ENCODE assay signal across 18 cellular contexts in genomic region chr17:29279397-29280070, GRCh38. TPM values are rescaled to one million over a fixed set of nuclear protein-coding genes. Genes with fewer than 3 reads are reported as not detected.
A peak's percentile ranks its signal among the peaks of the same experiment; 100 is the strongest.
DNase-seq lines count a peak whose midpoint lies in the region; ATAC-seq and TF ChIP-seq lines count a peak whose summit lies in the region.
"Had no signal": no experiment of that assay in that cellular context is flagged by ENCODE, and none has a peak within 500 bp of the region (broad histone marks: within the 10 kb centered on the region; RNA-seq: fewer than 3 reads in every experiment).

No MANE protein-coding gene starts in this region.

- no peak for TF ChIP-seq CTCF in GM23338 (conservative IDR thresholded peaks at IDR 0.05; ENCODE audit: low read depth in 2 of 2)

- CTCF ChIA-PET in activated naive CD4-positive, alpha-beta T cell treated with anti-CD3 and anti-CD28 coated beads for 36 hours (lab: Charles Lee), result interaction anchor here (0.6 kb wide), 2 partner anchors 11 to 97 kb away, joined by 3 to 4 read pairs; no protein-coding TSS in a partner anchor
- CTCF ChIA-PET in naive thymus-derived CD4-positive, alpha-beta T cell (lab: Charles Lee), result interaction anchor here (0.9 kb wide), 1 partner anchor 15 kb away, joined by 3 read pairs; the partner anchor contains the start of gene NUFIP2

- POLR2A ChIA-PET in naive thymus-derived CD4-positive, alpha-beta T cell (lab: Charles Lee), result interaction anchor here (1.1 kb wide), 1 partner anchor 131 kb away, joined by 5 read pairs; no protein-coding TSS in a partner anchor

- peaks cover 12% of the 10 kb centered on the region; the same call in 1 of the 2 replicates for H3K4me1 ChIP-seq in GM23338 (ENCODE audit: insufficient read depth)
- peaks cover 34 to 39% of the 10 kb centered on the region in 2 donors for H3K4me1 ChIP-seq in naive thymus-derived CD4-positive, alpha-beta T cell (ENCODE audit: control insufficient read depth in 2 of 2, insufficient read depth in 2 of 2, low read length in 2 of 2)

- no peaks in the 10 kb centered on the region for H3K27me3 ChIP-seq in GM23338 (ENCODE audit: insufficient read depth)
- H3K27me3 ChIP-seq in naive thymus-derived CD4-positive, alpha-beta T cell (ENCODE audit: control insufficient read depth in 2 of 2, insufficient read depth in 2 of 2, low read length in 2 of 2), result no peaks in the 10 kb centered on the region

- H3K4me2 ChIP-seq in GM23338, result no peak overlapping the region

- H3K9me3 ChIP-seq in naive thymus-derived CD4-positive, alpha-beta T cell (ENCODE audit: control insufficient read depth in 2 of 3, low read length in 3 of 3), result peaks cover 0 to 13% (median 0%) of the 10 kb centered on the region in 3 experiments
- H3K9me3 ChIP-seq: HAP-1 had no signal

- H3K4me1 Mint-ChIP-seq in activated naive CD4-positive, alpha-beta T cell treated with anti-CD3 and anti-CD28 coated beads for 36 hours (ENCODE audit: low read depth), result peaks cover 68% of the 10 kb centered on the region
- peaks cover 29% of the 10 kb centered on the region for H3K4me1 Mint-ChIP-seq in GM23338
- H3K4me1 Mint-ChIP-seq in activated naive CD8-positive, alpha-beta T cell treated with anti-CD3 and anti-CD28 coated beads for 36 hours, result peaks cover 48% of the 10 kb centered on the region
- peaks cover 44 to 79% (median 62%) of the 10 kb centered on the region in 7 donors for H3K4me1 Mint-ChIP-seq in naive thymus-derived CD4-positive, alpha-beta T cell
- peaks cover 58% of the 10 kb centered on the region for H3K4me1 Mint-ChIP-seq in stimulated activated memory B cell treated with anti-CD40 and anti-IgM and Interleukin-4, amounts not matched to agents 10 μg/mL and 1 μg/mL and 100 μg/mL, for 72 hours

- intact Hi-C loops in activated naive CD4-positive, alpha-beta T cell treated with anti-CD3 and anti-CD28 coated beads for 36 hours (cut with micrococcal nuclease), result no loop called here
- intact Hi-C loops in naive thymus-derived CD4-positive, alpha-beta T cell (cut with micrococcal nuclease), result no loop called here

- no peak overlapping the region for H2AFZ ChIP-seq in GM23338

- H3K36me3 Mint-ChIP-seq in activated naive CD4-positive, alpha-beta T cell treated with anti-CD3 and anti-CD28 coated beads for 36 hours (ENCODE audit: low read depth), result peaks cover 81% of the 10 kb centered on the region
- peaks cover 42 to 83% of the 10 kb centered on the region in 2 donors for H3K36me3 Mint-ChIP-seq in activated naive CD4-positive, alpha-beta T cell treated with anti-CD3 and anti-CD28 coated beads, Interleukin-2, amount 50 U/mL, for 72 hours
- H3K36me3 Mint-ChIP-seq in GM23338 (ENCODE audit: low read depth), result peaks cover 87% of the 10 kb centered on the region
- peaks cover 94% of the 10 kb centered on the region for H3K36me3 Mint-ChIP-seq in activated naive CD8-positive, alpha-beta T cell treated with anti-CD3 and anti-CD28 coated beads for 36 hours
- H3K36me3 Mint-ChIP-seq in naive thymus-derived CD4-positive, alpha-beta T cell, result peaks cover 17 to 79% (median 59%) of the 10 kb centered on the region in 5 donors
- H3K36me3 Mint-ChIP-seq in stimulated activated memory B cell treated with anti-CD40 and anti-IgM and Interleukin-4, amounts not matched to agents 10 μg/mL and 1 μg/mL and 100 μg/mL, for 72 hours, result peaks cover 84% of the 10 kb centered on the region

- peaks cover 94% of the 10 kb centered on the region for H4K20me1 ChIP-seq in GM23338 (replicated peaks; ENCODE audit: insufficient read depth)

- H3K36me3 ChIP-seq in GM23338 (ENCODE audit: insufficient read depth), result peaks cover 12% of the 10 kb centered on the region; the same call in 1 of the 2 replicates
- peaks cover 8 to 65% (median 9%) of the 10 kb centered on the region in 3 experiments for H3K36me3 ChIP-seq in naive thymus-derived CD4-positive, alpha-beta T cell (ENCODE audit: control insufficient read depth in 2 of 3, insufficient read depth in 3 of 3, low read length in 3 of 3)

- ATAC-seq in activated naive CD4-positive, alpha-beta T cell treated with anti-CD3 and anti-CD28 coated beads, Interleukin-2, amount 50 U/mL, for 72 hours, result no peak
- ATAC-seq in GM23338 (no peak), GM18858 (IDR thresholded peaks at IDR 0.05; ENCODE audit: unreplicated experiment) (no peak)
- no peak for ATAC-seq in naive thymus-derived CD4-positive, alpha-beta T cell
- no peak for ATAC-seq in stimulated activated memory B cell treated with anti-CD40 and anti-IgM and Interleukin-4, amounts not matched to agents 10 μg/mL and 1 μg/mL and 100 μg/mL, for 72 hours
- ATAC-seq: Panc1, Right ventricle myocardium inferior had no signal

- H3F3A ChIP-seq in GM23338 (replicated peaks; ENCODE audit: low read depth), result peaks cover 15% of the 10 kb centered on the region; the same call in 1 of the 2 replicates

- peaks cover 5% of the 10 kb centered on the region for H3K9me3 Mint-ChIP-seq in activated naive CD4-positive, alpha-beta T cell treated with anti-CD3 and anti-CD28 coated beads for 36 hours
- peaks cover 4 to 5% of the 10 kb centered on the region in 2 donors for H3K9me3 Mint-ChIP-seq in activated naive CD4-positive, alpha-beta T cell treated with anti-CD3 and anti-CD28 coated beads, Interleukin-2, amount 50 U/mL, for 72 hours
- no peaks in the 10 kb centered on the region for H3K9me3 Mint-ChIP-seq in GM23338
- H3K9me3 Mint-ChIP-seq in activated naive CD8-positive, alpha-beta T cell treated with anti-CD3 and anti-CD28 coated beads for 36 hours, result peaks cover 7% of the 10 kb centered on the region
- peaks cover 0 to 27% (median 15%) of the 10 kb centered on the region in 11 donors for H3K9me3 Mint-ChIP-seq in naive thymus-derived CD4-positive, alpha-beta T cell
- H3K9me3 Mint-ChIP-seq in stimulated activated memory B cell treated with anti-CD40 and anti-IgM and Interleukin-4, amounts not matched to agents 10 μg/mL and 1 μg/mL and 100 μg/mL, for 72 hours, result no peaks in the 10 kb centered on the region

- no peak for DNase-seq in activated naive CD4-positive, alpha-beta T cell treated with anti-CD3 and anti-CD28 coated beads for 36 hours
- DNase-seq in activated naive CD4-positive, alpha-beta T cell treated with anti-CD3 and anti-CD28 coated beads, Interleukin-2, amount 50 U/mL, for 72 hours (ENCODE audit: low spot score in 2 of 2), result no peak
- no peak for DNase-seq in GM23338 (ENCODE audit: low spot score)
- DNase-seq in activated naive CD8-positive, alpha-beta T cell treated with anti-CD3 and anti-CD28 coated beads for 36 hours, result no peak
- no peak for DNase-seq in naive thymus-derived CD4-positive, alpha-beta T cell
- DNase-seq in NCI-H446 (lab: John Stamatoyannopoulos, UW), result no peak
- DNase-seq: DMS79, NCI-H1048, NCI-H774 had no signal

- no peak overlapping the region for H3K27ac ChIP-seq in GM23338 (ENCODE audit: low read depth)
- no peak overlapping the region for H3K27ac ChIP-seq in naive thymus-derived CD4-positive, alpha-beta T cell (ENCODE audit: low read depth, low read length)
- H3K27ac ChIP-seq: SK-N-MC had no signal

- H3K4me3 ChIP-seq in GM23338, result 0 out of 2 replicates have a peak overlapping the region, but pooled peaks have one; percentile 24
- H3K4me3 ChIP-seq in naive thymus-derived CD4-positive, alpha-beta T cell (ENCODE audit: low read length), result no peak overlapping the region
- H3K4me3 ChIP-seq: HAP-1, SK-N-MC had no signal

- no peak overlapping the region for H3K4me3 Mint-ChIP-seq in activated naive CD4-positive, alpha-beta T cell treated with anti-CD3 and anti-CD28 coated beads for 36 hours
- H3K4me3 Mint-ChIP-seq in GM23338, result no peak overlapping the region; the same call in 2 of the 3 replicates
- peak overlapping the region; percentile 7 for H3K4me3 Mint-ChIP-seq in activated naive CD8-positive, alpha-beta T cell treated with anti-CD3 and anti-CD28 coated beads for 36 hours
- peak overlapping the region in 6 of 10 donors; percentile 27 to 63 (median 39) for H3K4me3 Mint-ChIP-seq in naive thymus-derived CD4-positive, alpha-beta T cell
- H3K4me3 Mint-ChIP-seq in stimulated activated memory B cell treated with anti-CD40 and anti-IgM and Interleukin-4, amounts not matched to agents 10 μg/mL and 1 μg/mL and 100 μg/mL, for 72 hours, result no peak overlapping the region
- H3K4me3 Mint-ChIP-seq: CD14-positive monocyte had no signal

- H3K27ac Mint-ChIP-seq in activated naive CD4-positive, alpha-beta T cell treated with anti-CD3 and anti-CD28 coated beads for 36 hours, result peak overlapping the region; percentile 36
- peak overlapping the region in 1 of 2 donors; percentile 77 for H3K27ac Mint-ChIP-seq in activated naive CD4-positive, alpha-beta T cell treated with anti-CD3 and anti-CD28 coated beads, Interleukin-2, amount 50 U/mL, for 72 hours
- no peak overlapping the region for H3K27ac Mint-ChIP-seq in GM23338
- H3K27ac Mint-ChIP-seq in activated naive CD8-positive, alpha-beta T cell treated with anti-CD3 and anti-CD28 coated beads for 36 hours, result peak overlapping the region; percentile 3
- peak overlapping the region in 2 of 9 donors; percentile 33 to 62 for H3K27ac Mint-ChIP-seq in naive thymus-derived CD4-positive, alpha-beta T cell
- H3K27ac Mint-ChIP-seq in stimulated activated memory B cell treated with anti-CD40 and anti-IgM and Interleukin-4, amounts not matched to agents 10 μg/mL and 1 μg/mL and 100 μg/mL, for 72 hours, result no peak overlapping the region

- peaks cover 100% of the 10 kb centered on the region for H3K79me2 ChIP-seq in GM23338 (replicated peaks; ENCODE audit: insufficient read depth)

- no peaks in the 10 kb centered on the region for H3K27me3 Mint-ChIP-seq in activated naive CD4-positive, alpha-beta T cell treated with anti-CD3 and anti-CD28 coated beads for 36 hours (ENCODE audit: low read depth)
- peaks cover 7% of the 10 kb centered on the region for H3K27me3 Mint-ChIP-seq in GM23338 (ENCODE audit: insufficient read depth, low read depth, poor library complexity)
- no peaks in the 10 kb centered on the region for H3K27me3 Mint-ChIP-seq in activated naive CD8-positive, alpha-beta T cell treated with anti-CD3 and anti-CD28 coated beads for 36 hours
- no peaks in the 10 kb centered on the region for H3K27me3 Mint-ChIP-seq in naive thymus-derived CD4-positive, alpha-beta T cell
- no peaks in the 10 kb centered on the region for H3K27me3 Mint-ChIP-seq in stimulated activated memory B cell treated with anti-CD40 and anti-IgM and Interleukin-4, amounts not matched to agents 10 μg/mL and 1 μg/mL and 100 μg/mL, for 72 hours

- no peaks in the 10 kb centered on the region for H3K9me2 ChIP-seq in GM23338 (ENCODE audit: insufficient read depth)

RNA-seq across cellular contexts. Expression of gene NUFIP2, which starts 14.4 kb away (rescaled TPM):
- total RNA-seq in activated naive CD4-positive, alpha-beta T cell treated with anti-CD3 and anti-CD28 coated beads for 36 hours, result 10 to 100 TPM; 51.0 to 57.8 TPM
- total RNA-seq in activated naive CD4-positive, alpha-beta T cell treated with anti-CD3 and anti-CD28 coated beads, Interleukin-2, amount 50 U/mL, for 72 hours, result 100 to 1,000 TPM in 1 of 2 donors, 10 to 100 TPM in 1; 63.6 to 113 TPM
- total RNA-seq in GM23338 (2014; rRNA removed; shearing (Covaris generic)), result 86.2 and 88.5 TPM in 2 replicates
- 20.4 and 22.2 TPM in 2 replicates for polyA plus RNA-seq in GM23338 (2016; fragmentation: Nextera tagmentation; extraction: Ambion mirVana)
- total RNA-seq in activated naive CD8-positive, alpha-beta T cell treated with anti-CD3 and anti-CD28 coated beads for 36 hours, result 10 to 100 TPM; 65.6 to 67.2 TPM
- total RNA-seq in naive thymus-derived CD4-positive, alpha-beta T cell, result 10 to 100 TPM; 60.4 to 85.3 (median 73.0) TPM
- polyA plus RNA-seq in naive thymus-derived CD4-positive, alpha-beta T cell, result 1 to 10 TPM; 5.3 to 7.5 TPM

RNA-seq across cellular contexts. Expression of gene CRYBA1, which starts 32.9 kb away (rescaled TPM):
- total RNA-seq in activated naive CD4-positive, alpha-beta T cell treated with anti-CD3 and anti-CD28 coated beads for 36 hours, result not detected
- not detected for total RNA-seq in activated naive CD4-positive, alpha-beta T cell treated with anti-CD3 and anti-CD28 coated beads, Interleukin-2, amount 50 U/mL, for 72 hours
- total RNA-seq in GM23338 (2014; rRNA removed; shearing (Covaris generic)), result not detected in 2 replicates
- polyA plus RNA-seq in GM23338 (2016; fragmentation: Nextera tagmentation; extraction: Ambion mirVana), result not detected in 2 replicates
- not detected for total RNA-seq in activated naive CD8-positive, alpha-beta T cell treated with anti-CD3 and anti-CD28 coated beads for 36 hours
- total RNA-seq in naive thymus-derived CD4-positive, alpha-beta T cell, result not detected
- not detected for polyA plus RNA-seq in naive thymus-derived CD4-positive, alpha-beta T cell
- total RNA-seq: A172, HT-29, Right ventricle myocardium inferior had no signal
- polyA plus RNA-seq: CD14-positive monocyte had no signal

Comparison
In these comparisons a context has a peak if more than half of its experiments do, and no peak if none do; other contexts are left out.
1. H3K27ac Mint-ChIP-seq: peak in activated naive CD4-positive, alpha-beta T cell treated with anti-CD3 and anti-CD28 coated beads for 36 hours (single experiment) and activated naive CD8-positive, alpha-beta T cell treated with anti-CD3 and anti-CD28 coated beads for 36 hours (single experiment); none in GM23338 (single experiment) and stimulated activated memory B cell treated with anti-CD40 and anti-IgM and Interleukin-4, amounts not matched to agents 10 μg/mL and 1 μg/mL and 100 μg/mL, for 72 hours (single experiment).
2. H3K4me3 Mint-ChIP-seq: peak in activated naive CD8-positive, alpha-beta T cell treated with anti-CD3 and anti-CD28 coated beads for 36 hours (single experiment) and naive thymus-derived CD4-positive, alpha-beta T cell (6 of 10); none in activated naive CD4-positive, alpha-beta T cell treated with anti-CD3 and anti-CD28 coated beads for 36 hours (single experiment), GM23338 (single experiment) and stimulated activated memory B cell treated with anti-CD40 and anti-IgM and Interleukin-4, amounts not matched to agents 10 μg/mL and 1 μg/mL and 100 μg/mL, for 72 hours (single experiment).